11 cellular contexts compared by ENCODE assay signal in genomic region chr5:1883925-1884637, GRCh38. TPM values are rescaled to one million over a fixed set of nuclear protein-coding genes. Genes with fewer than 3 reads are reported as not detected.
A peak's percentile ranks its signal among the peaks of the same experiment; 100 is the strongest.
DNase-seq lines count a peak whose midpoint lies in the region; ATAC-seq and TF ChIP-seq lines count a peak whose summit lies in the region.
"Had no signal": no experiment of that assay in that cellular context is flagged by ENCODE, and none has a peak within 500 bp of the region (broad histone marks: within the 10 kb centered on the region; RNA-seq: fewer than 3 reads in every experiment).

No MANE protein-coding gene starts in this region.

- DNase-seq in natural killer cell treated with Interleukin-12 subunit alpha and Interleukin-12 subunit beta and Interleukin-15 and Interleukin-18, amount 100 ng/mL, for 72 hours (ENCODE audit: low spot score), result peak; percentile 8
- DNase-seq in natural killer cell, result no peak
- DNase-seq in MCF 10A (ENCODE audit: unreplicated experiment), result peak; percentile 88
- no peak for DNase-seq in HAP-1 (ENCODE audit: low spot score in 2 of 2)
- no peak for DNase-seq in stimulated activated naive CD4-positive, alpha-beta T cell treated with Interleukin-2 at 50 U/mL for 16 hours (lab: John Stamatoyannopoulos, UW)
- DNase-seq: activated T-cell treated with anti-CD3 and anti-CD28 coated beads, Interleukin-2, amount 50 U/mL, for 1 hour; KG1; SW 1271 had no signal

- H3K4me3 ChIP-seq in mesodermal cell (ENCODE audit: extremely low read depth, insufficient read depth, low read length, poor library complexity, severe bottlenecking) (peak overlapping the region; percentile 18), HAP-1 (no peak overlapping the region)

- H3K4me1 Mint-ChIP-seq in natural killer cell treated with Interleukin-12 subunit alpha and Interleukin-12 subunit beta and Interleukin-15 and Interleukin-18, amount 100 ng/mL, for 72 hours (ENCODE audit: low read depth in 2 of 2), result peaks cover 0 to 7% of the 10 kb centered on the region in 2 donors
- no peaks in the 10 kb centered on the region for H3K4me1 Mint-ChIP-seq in natural killer cell
- peaks cover 15% of the 10 kb centered on the region for H3K4me1 Mint-ChIP-seq in MCF 10A (ENCODE audit: insufficient read depth, unreplicated experiment)

- TF ChIP-seq CTCF in natural killer cell (IDR thresholded peaks at IDR 0.05) (no peak), MCF 10A (IDR thresholded peaks at IDR 0.05; ENCODE audit: unreplicated experiment) (no peak)

- POLR2A ChIA-PET in MCF 10A (lab: Yijun Ruan, JAX), result interaction anchor here (0.6 to 10.3 kb wide), 21 partner anchors 16 to 1475 kb away, joined by 3 to 144 read pairs (median 5); partner anchors contain the start of genes MRPL36 and NDUFS6

- no peaks in the 10 kb centered on the region for H3K36me3 Mint-ChIP-seq in natural killer cell treated with Interleukin-12 subunit alpha and Interleukin-12 subunit beta and Interleukin-15 and Interleukin-18, amount 100 ng/mL, for 72 hours
- H3K36me3 Mint-ChIP-seq in natural killer cell (no peaks in the 10 kb centered on the region), MCF 10A (ENCODE audit: insufficient read depth, unreplicated experiment) (peaks cover 42% of the 10 kb centered on the region)

- no peaks in the 10 kb centered on the region for H3K36me3 ChIP-seq in mesodermal cell (ENCODE audit: control insufficient read depth, insufficient read depth, low read length)
- no peaks in the 10 kb centered on the region for H3K36me3 ChIP-seq in HAP-1 (replicated peaks)

- intact Hi-C loops in natural killer cell (cut with micrococcal nuclease), result no loop called here
- intact Hi-C loops in MCF 10A (cut with micrococcal nuclease), result loop anchor here (1.0 to 5.0 kb wide), 8 partner anchors 65 to 863 kb away; partner anchors contain the start of gene NDUFS6

- H3K27me3 ChIP-seq in HAP-1 (ENCODE audit: low read depth), result peaks cover 30% of the 10 kb centered on the region

- ATAC-seq in natural killer cell treated with Interleukin-12 subunit alpha and Interleukin-12 subunit beta and Interleukin-15 and Interleukin-18, amount 100 ng/mL, for 72 hours, result no peak
- ATAC-seq in natural killer cell (no peak), HG03039 (IDR thresholded peaks at IDR 0.05; ENCODE audit: unreplicated experiment) (no peak), HG02981 (IDR thresholded peaks at IDR 0.05; ENCODE audit: unreplicated experiment) (no peak)

- CTCF ChIA-PET in MCF 10A (lab: Yijun Ruan, JAX), result no interaction called here

- H3K27me3 Mint-ChIP-seq in natural killer cell treated with Interleukin-12 subunit alpha and Interleukin-12 subunit beta and Interleukin-15 and Interleukin-18, amount 100 ng/mL, for 72 hours, result peaks cover 34 to 36% of the 10 kb centered on the region in 2 donors
- peaks cover 29 to 45% of the 10 kb centered on the region in 2 donors for H3K27me3 Mint-ChIP-seq in natural killer cell (ENCODE audit: low read depth in 2 of 2)
- H3K27me3 Mint-ChIP-seq in MCF 10A (ENCODE audit: insufficient read depth, unreplicated experiment), result no peaks in the 10 kb centered on the region

- in situ Hi-C loops in HAP-1 (cut with MboI; ENCODE audit: low sequenced_read_pairs), result no loop called here

- no peak overlapping the region for H3K27ac Mint-ChIP-seq in natural killer cell treated with Interleukin-12 subunit alpha and Interleukin-12 subunit beta and Interleukin-15 and Interleukin-18, amount 100 ng/mL, for 72 hours
- H3K27ac Mint-ChIP-seq in natural killer cell, result no peak overlapping the region
- H3K27ac Mint-ChIP-seq in MCF 10A (ENCODE audit: low read depth, unreplicated experiment), result peak overlapping the region; percentile 99

- no peaks in the 10 kb centered on the region for H3K9me3 ChIP-seq in mesodermal cell (ENCODE audit: control insufficient read depth, low read length)
- no peaks in the 10 kb centered on the region for H3K9me3 ChIP-seq in HAP-1

- 1 to 2% methylated on average over 36 to 48 of the region's 49 CpGs for WGBS in mesodermal cell (ENCODE audit: insufficient coverage in 2 of 2), 2 experiments

- no peak overlapping the region for H3K4me3 Mint-ChIP-seq in natural killer cell treated with Interleukin-12 subunit alpha and Interleukin-12 subunit beta and Interleukin-15 and Interleukin-18, amount 100 ng/mL, for 72 hours
- no peak overlapping the region for H3K4me3 Mint-ChIP-seq in natural killer cell
- peak overlapping the region; percentile 97 for H3K4me3 Mint-ChIP-seq in MCF 10A (ENCODE audit: unreplicated experiment)

- BruUV-seq in MCF 10A (replicated peaks; lab: Mats Ljungman, UMichigan), result TSS peak; percentile 16

- no peaks in the 10 kb centered on the region for H3K9me3 Mint-ChIP-seq in natural killer cell treated with Interleukin-12 subunit alpha and Interleukin-12 subunit beta and Interleukin-15 and Interleukin-18, amount 100 ng/mL, for 72 hours
- H3K9me3 Mint-ChIP-seq in natural killer cell (no peaks in the 10 kb centered on the region), MCF 10A (ENCODE audit: unreplicated experiment) (no peaks in the 10 kb centered on the region)

- H3K27ac ChIP-seq in mesodermal cell (ENCODE audit: low read depth, low read length, severe bottlenecking), result no peak overlapping the region

- H3K4me1 ChIP-seq in mesodermal cell (ENCODE audit: control insufficient read depth, insufficient read depth, low read length, poor library complexity, severe bottlenecking) (peaks cover 17% of the 10 kb centered on the region), HAP-1 (no peaks in the 10 kb centered on the region)

RNA-seq across cellular contexts. Expression of gene IRX4, which starts 1.4 kb away (rescaled TPM):
- not detected for total RNA-seq in natural killer cell treated with Interleukin-12 subunit alpha and Interleukin-12 subunit beta and Interleukin-15 and Interleukin-18, amount 100 ng/mL, for 72 hours
- total RNA-seq in natural killer cell (not detected), MCF 10A (2022) (41.2 and 44.7 TPM in 2 replicates)
- polyA plus RNA-seq in mesodermal cell (2013, experiment 1 of 2), result 0.44 TPM
- polyA plus RNA-seq in mesodermal cell (2013, experiment 2 of 2), result 0.20 TPM

Comparison
In these comparisons a context has a peak if more than half of its experiments do, and no peak if none do; other contexts are left out.
1. DNase-seq: peak in natural killer cell treated with Interleukin-12 subunit alpha and Interleukin-12 subunit beta and Interleukin-15 and Interleukin-18, amount 100 ng/mL, for 72 hours (single experiment) and MCF 10A (single experiment); none in natural killer cell (single experiment), HAP-1 (0 of 2) and stimulated activated naive CD4-positive, alpha-beta T cell treated with Interleukin-2 at 50 U/mL for 16 hours (single experiment).
2. RNA of gene IRX4, which starts 1.4 kb away (total RNA-seq): 41.2 to 44.7 TPM in MCF 10A; not detected in natural killer cell treated with Interleukin-12 subunit alpha and Interleukin-12 subunit beta and Interleukin-15 and Interleukin-18, amount 100 ng/mL, for 72 hours and not detected in natural killer cell; every median in the first group is over 10 times any median in the second.